ENCODE assay signal across 7 cellular contexts in the genomic region with DNA sequence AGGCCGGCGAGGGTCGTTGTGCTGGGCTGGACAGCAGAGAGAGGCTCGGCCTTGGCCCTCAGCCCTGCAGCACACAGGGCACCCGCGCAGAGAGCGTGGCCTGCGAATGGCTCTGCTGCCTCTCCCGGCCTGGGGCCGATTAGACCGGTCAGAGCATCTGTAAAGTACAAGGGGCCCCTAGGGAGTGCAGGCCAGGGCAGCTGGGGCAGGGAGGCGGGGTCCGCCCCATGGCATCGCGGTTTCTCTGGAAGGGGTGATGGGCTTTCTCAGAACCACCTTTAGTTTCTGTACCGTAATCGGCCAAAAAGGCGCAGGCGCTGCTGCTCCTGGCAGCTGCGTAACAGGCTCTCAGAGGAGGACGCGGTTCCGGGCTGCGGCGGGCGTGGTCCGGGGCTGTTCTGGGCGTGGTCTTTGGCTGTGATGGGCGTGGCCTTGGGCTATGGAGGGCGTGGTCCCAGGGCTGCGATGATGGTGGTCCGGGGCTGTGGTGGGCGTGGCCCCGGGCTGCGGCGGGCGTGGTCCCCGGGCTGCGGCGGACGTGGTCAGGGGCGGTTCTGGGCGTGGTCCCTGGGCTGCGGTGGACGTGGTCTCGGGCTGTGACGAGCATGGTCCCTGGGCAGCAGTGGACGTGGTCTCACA. TPM values are rescaled to one million over a fixed set of nuclear protein-coding genes. Genes with fewer than 3 reads are reported as not detected.
DNase-seq lines count a peak whose midpoint lies in the region; ATAC-seq lines count a peak whose summit lies in the region.

No MANE protein-coding gene starts in this region.

- POLR2A ChIA-PET in activated CD4-positive, alpha-beta memory T cell treated with anti-CD3 and anti-CD28 coated beads for 36 hours (lab: Charles Lee) = interaction anchor here (0.9 kb wide), 1 partner anchor 70 kb away, joined by 3 read pairs; no protein-coding TSS in a partner anchor

- intact Hi-C loops in activated CD4-positive, alpha-beta memory T cell treated with anti-CD3 and anti-CD28 coated beads for 36 hours (cut with micrococcal nuclease) = loop anchor here (1.0 to 5.0 kb wide), 5 partner anchors 70 to 545 kb away; a partner anchor contains a TSS

- ATAC-seq in GM18499 (IDR thresholded peaks at IDR 0.05; ENCODE audit: insufficient read depth, unreplicated experiment) (peak; percentile 70), HG02885 (IDR thresholded peaks at IDR 0.05; ENCODE audit: poor library complexity, unreplicated experiment) (peak; percentile 96), memory B cell (ENCODE audit: low read depth) (peak; percentile 93)

- peaks cover 9% of the 10 kb centered on the region for H3K4me1 Mint-ChIP-seq in activated CD4-positive, alpha-beta memory T cell treated with anti-CD3 and anti-CD28 coated beads for 36 hours (ENCODE audit: low read depth)
- H3K4me1 Mint-ChIP-seq in memory B cell = peaks cover 7% of the 10 kb centered on the region

- H3K27ac Mint-ChIP-seq in activated CD4-positive, alpha-beta memory T cell treated with anti-CD3 and anti-CD28 coated beads for 36 hours = peak overlapping the region; percentile 55
- H3K27ac Mint-ChIP-seq in memory B cell = peak overlapping the region; percentile 58

- peak overlapping the region; percentile 70 for H3K4me3 Mint-ChIP-seq in activated CD4-positive, alpha-beta memory T cell treated with anti-CD3 and anti-CD28 coated beads for 36 hours
- H3K4me3 Mint-ChIP-seq in memory B cell = peak overlapping the region; percentile 82

- CTCF ChIA-PET in activated CD4-positive, alpha-beta memory T cell treated with anti-CD3 and anti-CD28 coated beads for 36 hours (lab: Charles Lee) = interaction anchor here (0.9 to 3.1 kb wide), 3 partner anchors 70 to 146 kb away, joined by 3 to 14 read pairs (median 3); no protein-coding TSS in a partner anchor

- no peaks in the 10 kb centered on the region for H3K36me3 Mint-ChIP-seq in activated CD4-positive, alpha-beta memory T cell treated with anti-CD3 and anti-CD28 coated beads for 36 hours
- H3K36me3 Mint-ChIP-seq in memory B cell = no peaks in the 10 kb centered on the region

- peaks cover 1% of the 10 kb centered on the region for H3K27me3 Mint-ChIP-seq in activated CD4-positive, alpha-beta memory T cell treated with anti-CD3 and anti-CD28 coated beads for 36 hours
- peaks cover 5% of the 10 kb centered on the region for H3K27me3 Mint-ChIP-seq in memory B cell

- peak; percentile 98 for DNase-seq in NCI-H2227 (lab: John Stamatoyannopoulos, UW; ENCODE audit: unreplicated experiment)
- DNase-seq in activated CD4-positive, alpha-beta memory T cell treated with anti-CD3 and anti-CD28 coated beads for 36 hours = peak; percentile 95
- peak; percentile 76 for DNase-seq in effector CD4-positive, alpha-beta T cell
- DNase-seq in memory B cell (ENCODE audit: low spot score in 2 of 2) = peak; percentile 80 to 86
- peak; percentile 79 for DNase-seq in stimulated activated CD8-positive, alpha-beta memory T cell treated with anti-CD3 and anti-CD28 coated beads, Interleukin-12 subunit alpha, Interleukin-12 subunit beta, amount 100 ng/mL, for 1 hour (ENCODE audit: low read depth)

- no peaks in the 10 kb centered on the region for H3K9me3 Mint-ChIP-seq in activated CD4-positive, alpha-beta memory T cell treated with anti-CD3 and anti-CD28 coated beads for 36 hours
- peaks cover 1% of the 10 kb centered on the region for H3K9me3 Mint-ChIP-seq in memory B cell

RNA-seq across cellular contexts. Expression of a gene that starts 1.5 kb away (rescaled TPM):
- not detected for total RNA-seq in activated CD4-positive, alpha-beta memory T cell treated with anti-CD3 and anti-CD28 coated beads for 36 hours

RNA-seq across cellular contexts. Expression of a gene that starts 27.9 kb away (rescaled TPM):
- total RNA-seq in activated CD4-positive, alpha-beta memory T cell treated with anti-CD3 and anti-CD28 coated beads for 36 hours = not detected

Comparison
In these comparisons a context has a peak if more than half of its experiments do, and no peak if none do; other contexts are left out.
1. Peak in every context shown above with its lines: DNase-seq and ATAC-seq.